9 cellular contexts compared by ENCODE assay signal in genomic region chrX:14697453-14697852, GRCh38.
A peak's percentile ranks its signal among the peaks of the same experiment; 100 is the strongest.
DNase-seq lines count a peak whose midpoint lies in the region; ATAC-seq, FAIRE-seq and TF ChIP-seq lines count a peak whose summit lies in the region.
"Had no signal": no experiment of that assay in that cellular context is flagged by ENCODE, and none has a peak within 500 bp of the region (broad histone marks: within the 10 kb centered on the region; RNA-seq: fewer than 3 reads in every experiment).

No MANE protein-coding gene starts in this region.

- TF ChIP-seq CTCF in 22Rv1 (IDR thresholded peaks at IDR 0.05): peak; percentile 79
- peak; percentile 49 for TF ChIP-seq CTCF in endothelial cell (IDR thresholded peaks at IDR 0.05; ENCODE audit: unreplicated experiment)
- TF ChIP-seq CTCF in spleen (IDR thresholded peaks at IDR 0.05 in 8 of 11, conservative IDR thresholded peaks at IDR 0.05 in 3 of 11): peak in 9 of 11 experiments; percentile 19 to 55 (median 41)

- H3K27ac Mint-ChIP-seq in endothelial cell (ENCODE audit: unreplicated experiment): no peak overlapping the region

- no peaks in the 10 kb centered on the region for H3K36me3 ChIP-seq in spleen

- H3K4me1 Mint-ChIP-seq in endothelial cell (ENCODE audit: unreplicated experiment): no peaks in the 10 kb centered on the region
- H3K4me1 Mint-ChIP-seq: central memory CD8-positive, alpha-beta T cell had no signal

- no peaks in the 10 kb centered on the region for H3K27me3 Mint-ChIP-seq in endothelial cell (ENCODE audit: unreplicated experiment)
- H3K27me3 Mint-ChIP-seq: central memory CD8-positive, alpha-beta T cell had no signal

- no peak overlapping the region for H3K4me3 Mint-ChIP-seq in endothelial cell (ENCODE audit: unreplicated experiment)
- H3K4me3 Mint-ChIP-seq: central memory CD8-positive, alpha-beta T cell had no signal

- no peak for TF ChIP-seq POLR2A in spleen (IDR thresholded peaks at IDR 0.05)

- ATAC-seq in HG02798 (IDR thresholded peaks at IDR 0.05; ENCODE audit: poor library complexity, unreplicated experiment) (peak; percentile 65), HG02840 (IDR thresholded peaks at IDR 0.05; ENCODE audit: low FRiP score, unreplicated experiment) (no peak)

- no peaks in the 10 kb centered on the region for H3K9me3 ChIP-seq in spleen

- intact Hi-C loops in spleen (cut with DNase I; ENCODE audit: low total_unique reads): no loop called here

- peak; percentile 6 for DNase-seq in Daoy (ENCODE audit: low read depth)
- DNase-seq in RCC 7860 (ENCODE audit: low spot score): peak; percentile 20
- DNase-seq in endothelial cell (ENCODE audit: low spot score): peak; percentile 42
- DNase-seq in spleen: no peak
- no peak for DNase-seq in NCI-H2029 treated with DMSO at 0.1 percent for 48 hours (lab: John Stamatoyannopoulos, UW)

- no peaks in the 10 kb centered on the region for H3K27me3 ChIP-seq in spleen (replicated peaks in 1 of 7)

- no peaks in the 10 kb centered on the region for H3K4me1 ChIP-seq in spleen

- no peak for FAIRE-seq in RCC 7860 (lab: Jason Lieb, UNC)

- no peak overlapping the region for H3K4me3 ChIP-seq in spleen

- H3K36me3 Mint-ChIP-seq in endothelial cell (ENCODE audit: low read depth, unreplicated experiment): no peaks in the 10 kb centered on the region

- no peak overlapping the region for H3K27ac ChIP-seq in 22Rv1
- H3K27ac ChIP-seq in spleen: no peak overlapping the region

- WGBS in spleen, 5 donors: 58 to 92% (median 78%) methylated on average over 3 of the region's 3 CpGs

- no peaks in the 10 kb centered on the region for H3K9me3 Mint-ChIP-seq in endothelial cell (ENCODE audit: unreplicated experiment)
- H3K9me3 Mint-ChIP-seq: central memory CD8-positive, alpha-beta T cell had no signal

Comparison
In these comparisons a context has a peak if more than half of its experiments do, and no peak if none do; other contexts are left out.
1. DNase-seq: peak in Daoy (single experiment), RCC 7860 (single experiment) and endothelial cell (single experiment); none in spleen (single experiment) and NCI-H2029 treated with DMSO at 0.1 percent for 48 hours (single experiment).
2. Peak in every context shown above with its lines, with median percentiles within 50 percentile points of each other: CTCF ChIP-seq.